ENCODE assay signal across 13 cellular contexts in the genomic region with DNA sequence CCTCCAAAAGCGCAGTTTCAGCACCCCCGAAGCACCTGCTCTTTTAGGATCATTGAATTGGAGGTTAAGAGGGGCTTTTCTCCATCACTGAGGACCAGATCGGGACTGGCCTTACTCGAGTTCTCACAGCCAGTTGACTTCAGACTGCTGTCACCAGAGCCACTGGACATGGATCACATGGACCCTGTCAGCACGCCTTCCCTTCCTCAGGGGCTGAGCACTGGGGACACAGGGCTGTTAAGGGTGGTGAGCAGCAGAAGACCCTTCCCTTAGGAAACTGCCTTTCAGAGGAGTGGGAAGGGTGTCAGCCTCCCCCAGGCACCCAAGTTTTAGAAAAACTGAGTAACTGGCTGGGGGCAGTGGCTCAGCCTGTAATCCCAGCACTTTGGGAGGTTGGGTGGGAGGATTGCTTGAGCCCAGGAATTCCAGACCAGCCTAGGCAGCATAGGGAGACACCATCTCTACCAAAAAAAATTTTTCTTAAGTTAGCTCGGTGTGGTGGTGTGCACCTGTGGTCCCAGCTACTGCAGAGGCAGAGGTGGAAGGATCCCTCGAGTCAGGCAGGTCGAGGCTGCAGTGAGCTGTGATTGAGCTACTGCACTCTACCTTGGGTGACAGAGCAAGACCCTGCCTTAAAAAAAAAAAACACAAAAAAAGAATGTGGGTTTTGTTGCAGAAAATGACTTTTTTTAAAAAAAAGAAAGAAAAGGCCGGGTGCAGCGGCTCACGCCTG.
A peak's percentile ranks its signal among the peaks of the same experiment; 100 is the strongest.
DNase-seq lines count a peak whose midpoint lies in the region; FAIRE-seq and TF ChIP-seq lines count a peak whose summit lies in the region.
"Had no signal": no experiment of that assay in that cellular context is flagged by ENCODE, and none has a peak within 500 bp of the region (broad histone marks: within the 10 kb centered on the region; RNA-seq: fewer than 3 reads in every experiment).

No MANE protein-coding gene starts in this region.

- peak overlapping the region in 4 of 11 experiments; percentile 10 to 86 (median 64); a peak in 5 of 22 replicates for H3K9ac ChIP-seq in BLaER1 treated with 17β-estradiol and CSF1 and Interleukin-3, amounts not matched to agents 10 nM and 100 nM

- peak overlapping the region in 3 of 10 experiments; percentile 72 to 79 (median 75); a peak in 5 of 20 replicates for H3K4me3 ChIP-seq in BLaER1 treated with 17β-estradiol and CSF1 and Interleukin-3, amounts not matched to agents 10 nM and 100 nM
- H3K4me3 ChIP-seq in DOHH2 (ENCODE audit: low read length) (no peak overlapping the region), neutrophil (ENCODE audit: low read depth in 1 of 2, low read length in 1 of 2) (peak overlapping the region; percentile 78 to 93)
- H3K4me3 ChIP-seq: PC-9 had no signal

- H3K27ac ChIP-seq in BLaER1 treated with 17β-estradiol and CSF1 and Interleukin-3, amounts not matched to agents 10 nM and 100 nM = peak overlapping the region in 6 of 11 experiments; percentile 23 to 87 (median 78); a peak in 14 of 22 replicates
- H3K27ac ChIP-seq in DOHH2 (ENCODE audit: low read depth, low read length) = peak overlapping the region; percentile 83
- peak overlapping the region; percentile 99 for H3K27ac ChIP-seq in neutrophil
- no peak overlapping the region for H3K27ac ChIP-seq in substantia nigra (ENCODE audit: low read depth, low read length, poor library complexity, severe bottlenecking)
- H3K27ac ChIP-seq: PC-9 had no signal

- FAIRE-seq in urothelium cell line (lab: Jason Lieb, UNC) = no peak
- FAIRE-seq: endothelial cell of umbilical vein had no signal

- DNase-seq in NCI-H128 (lab: John Stamatoyannopoulos, UW; ENCODE audit: unreplicated experiment) (no peak), substantia nigra (lab: John Stamatoyannopoulos, UW) (no peak), urothelium cell line (ENCODE audit: low spot score) (no peak), NCI-H2171 treated with DMSO at 0.1 percent for 48 hours (lab: John Stamatoyannopoulos, UW) (no peak)
- DNase-seq: activated CD8-positive, alpha-beta memory T cell treated with anti-CD3 and anti-CD28 coated beads, Interleukin-2, amount 50 U/mL, for 48 hours; NCI-H1092 treated with DMSO at 0.1 percent for 48 hours; NCI-H345 had no signal

- peaks cover 38% of the 10 kb centered on the region for H3F3A ChIP-seq in DOHH2 (ENCODE audit: control insufficient read depth, insufficient read depth)

- H3K27me3 Mint-ChIP-seq in dendritic cell treated with granulocyte-macrophage colony-stimulating factor and Interleukin-4, amounts not matched to agents 40 ng/mL and 50 ng/mL, for 4 days = no peaks in the 10 kb centered on the region

- no peaks in the 10 kb centered on the region for H3K9me3 Mint-ChIP-seq in dendritic cell treated with granulocyte-macrophage colony-stimulating factor and Interleukin-4, amounts not matched to agents 40 ng/mL and 50 ng/mL, for 4 days

- peak overlapping the region; percentile 99 for H3K4me3 Mint-ChIP-seq in dendritic cell treated with granulocyte-macrophage colony-stimulating factor and Interleukin-4, amounts not matched to agents 40 ng/mL and 50 ng/mL, for 4 days

- H3K4me1 ChIP-seq in BLaER1 treated with 17β-estradiol and CSF1 and Interleukin-3, amounts not matched to agents 10 nM and 100 nM = peaks cover 78 to 95% (median 86%) of the 10 kb centered on the region in 10 experiments
- H3K4me1 ChIP-seq in DOHH2 (ENCODE audit: control insufficient read depth, low read length) = peaks cover 68% of the 10 kb centered on the region
- H3K4me1 ChIP-seq in neutrophil (ENCODE audit: control insufficient read depth in 1 of 2, insufficient read depth in 1 of 2, low read depth in 1 of 2, low read length in 1 of 2) = peaks cover 58 to 61% of the 10 kb centered on the region in 2 experiments

- H3K27ac Mint-ChIP-seq in dendritic cell treated with granulocyte-macrophage colony-stimulating factor and Interleukin-4, amounts not matched to agents 40 ng/mL and 50 ng/mL, for 4 days = peak overlapping the region; percentile 99

- H4K20me1 ChIP-seq in BLaER1 treated with 17β-estradiol and CSF1 and Interleukin-3, amounts not matched to agents 10 nM and 100 nM = peaks cover 0 to 16% (median 0%) of the 10 kb centered on the region in 11 experiments; a peak in 6 of 22 replicates
- H4K20me1 ChIP-seq in DOHH2 (ENCODE audit: control insufficient read depth, insufficient read depth, low read depth, low read length) = no peaks in the 10 kb centered on the region

- H3K4me1 Mint-ChIP-seq in dendritic cell treated with granulocyte-macrophage colony-stimulating factor and Interleukin-4, amounts not matched to agents 40 ng/mL and 50 ng/mL, for 4 days (ENCODE audit: low read depth) = peaks cover 83% of the 10 kb centered on the region

- peaks cover 32% of the 10 kb centered on the region for H3K36me3 Mint-ChIP-seq in dendritic cell treated with granulocyte-macrophage colony-stimulating factor and Interleukin-4, amounts not matched to agents 40 ng/mL and 50 ng/mL, for 4 days (ENCODE audit: low read depth)

- no peaks in the 10 kb centered on the region for H3K79me2 ChIP-seq in DOHH2 (ENCODE audit: control insufficient read depth, low read length)

- peak overlapping the region; percentile 88 to 99 (median 96) for H3K4me2 ChIP-seq in BLaER1 treated with 17β-estradiol and CSF1 and Interleukin-3, amounts not matched to agents 10 nM and 100 nM
- H3K4me2 ChIP-seq in DOHH2 (ENCODE audit: low read length) = peak overlapping the region; percentile 20; the same call in 1 of the 2 replicates
- H3K4me2 ChIP-seq: PC-9 had no signal

- no peak for TF ChIP-seq CTCF in DOHH2 (IDR thresholded peaks at IDR 0.05; ENCODE audit: low read depth, low read length, poor library complexity, severe bottlenecking)
- no peak for TF ChIP-seq CTCF in neutrophil (IDR thresholded peaks at IDR 0.05)

- peaks cover 0 to 18% (median 11%) of the 10 kb centered on the region in 11 experiments; a peak in 15 of 22 replicates for H3K27me3 ChIP-seq in BLaER1 treated with 17β-estradiol and CSF1 and Interleukin-3, amounts not matched to agents 10 nM and 100 nM
- H3K27me3 ChIP-seq in DOHH2 (ENCODE audit: control insufficient read depth, low read length) (no peaks in the 10 kb centered on the region), neutrophil (no peaks in the 10 kb centered on the region)

- intact Hi-C loops in dendritic cell treated with granulocyte-macrophage colony-stimulating factor and Interleukin-4, amounts not matched to agents 40 ng/mL and 50 ng/mL, for 4 days (cut with micrococcal nuclease) = no loop called here

- H3K9me3 ChIP-seq in BLaER1 treated with 17β-estradiol and CSF1 and Interleukin-3, amounts not matched to agents 10 nM and 100 nM (replicated peaks in 1 of 11) = peaks cover 0 to 5% (median 0%) of the 10 kb centered on the region in 11 experiments; a peak in 1 of 22 replicates
- peaks cover 3% of the 10 kb centered on the region; the same call in 1 of the 2 replicates for H3K9me3 ChIP-seq in DOHH2 (ENCODE audit: control insufficient read depth, insufficient read depth, low read length)
- no peaks in the 10 kb centered on the region for H3K9me3 ChIP-seq in neutrophil

- H3K9me2 ChIP-seq in DOHH2 (replicated peaks; ENCODE audit: control insufficient read depth, low read length) = no peaks in the 10 kb centered on the region

- no peaks in the 10 kb centered on the region for H3K36me3 ChIP-seq in BLaER1 treated with 17β-estradiol and CSF1 and Interleukin-3, amounts not matched to agents 10 nM and 100 nM
- no peaks in the 10 kb centered on the region for H3K36me3 ChIP-seq in DOHH2 (ENCODE audit: control insufficient read depth, low read length)
- H3K36me3 ChIP-seq in neutrophil = peaks cover 7% of the 10 kb centered on the region
